In genomic region chr19:33274663-33275558, GRCh38 we compare ENCODE assay signal across 14 cellular contexts. TPM values are rescaled to one million over a fixed set of nuclear protein-coding genes. Genes with fewer than 3 reads are reported as not detected.
DNase-seq lines count a peak whose midpoint lies in the region; ATAC-seq and TF ChIP-seq lines count a peak whose summit lies in the region.
"Had no signal": no experiment of that assay in that cellular context is flagged by ENCODE, and none has a peak within 500 bp of the region (broad histone marks: within the 10 kb centered on the region; RNA-seq: fewer than 3 reads in every experiment).

No MANE protein-coding gene starts in this region.

- no peak overlapping the region for H3K4me3 ChIP-seq in HAP-1
- H3K4me3 ChIP-seq in lower lobe of right lung, result no peak overlapping the region
- H3K4me3 ChIP-seq in subcutaneous abdominal adipose tissue (ENCODE audit: low read depth in 1 of 5, low read length in 5 of 5), result peak overlapping the region in 2 of 5 donors; percentile 2 to 19
- H3K4me3 ChIP-seq: sigmoid colon had no signal

- H3K4me3 Mint-ChIP-seq in WTC11, result no peak overlapping the region
- no peak overlapping the region for H3K4me3 Mint-ChIP-seq in activated naive CD4-positive, alpha-beta T cell treated with anti-CD3 and anti-CD28 coated beads, Interleukin-2, amount 10 ng/mL, durations not matched to agents 7 days and 5 days
- no peak overlapping the region for H3K4me3 Mint-ChIP-seq in activated CD4-positive, alpha-beta T cell treated with anti-CD3 and anti-CD28 coated beads, Interleukin-2, amount 10 ng/mL, durations not matched to agents 24 days and 14 days
- H3K4me3 Mint-ChIP-seq: B cell, endodermal cell had no signal

- H3K36me3 ChIP-seq in HAP-1 (replicated peaks) (no peaks in the 10 kb centered on the region), lower lobe of right lung (no peaks in the 10 kb centered on the region), subcutaneous abdominal adipose tissue (ENCODE audit: control insufficient read depth in 5 of 5, insufficient read depth in 5 of 5, low read length in 5 of 5) (no peaks in the 10 kb centered on the region)
- H3K36me3 ChIP-seq: sigmoid colon had no signal

- CTCF ChIA-PET in WTC11 (lab: Charles Lee), result interaction anchor here (1.0 to 1.8 kb wide), 4 partner anchors 9 to 132 kb away, joined by 3 to 7 read pairs (median 4); no protein-coding TSS in a partner anchor
- CTCF ChIA-PET in activated naive CD4-positive, alpha-beta T cell treated with anti-CD3 and anti-CD28 coated beads, Interleukin-2, amount 10 ng/mL, durations not matched to agents 7 days and 5 days (lab: Charles Lee), result no interaction called here

- peaks cover 20% of the 10 kb centered on the region for H3K4me1 Mint-ChIP-seq in WTC11
- H3K4me1 Mint-ChIP-seq in activated naive CD4-positive, alpha-beta T cell treated with anti-CD3 and anti-CD28 coated beads, Interleukin-2, amount 10 ng/mL, durations not matched to agents 7 days and 5 days, result peaks cover 6% of the 10 kb centered on the region
- H3K4me1 Mint-ChIP-seq in activated CD4-positive, alpha-beta T cell treated with anti-CD3 and anti-CD28 coated beads, Interleukin-2, amount 10 ng/mL, durations not matched to agents 24 days and 14 days, result peaks cover 2% of the 10 kb centered on the region
- H3K4me1 Mint-ChIP-seq: B cell had no signal

- no peaks in the 10 kb centered on the region for H3K9me3 Mint-ChIP-seq in WTC11
- H3K9me3 Mint-ChIP-seq in activated naive CD4-positive, alpha-beta T cell treated with anti-CD3 and anti-CD28 coated beads, Interleukin-2, amount 10 ng/mL, durations not matched to agents 7 days and 5 days, result no peaks in the 10 kb centered on the region
- H3K9me3 Mint-ChIP-seq in activated CD4-positive, alpha-beta T cell treated with anti-CD3 and anti-CD28 coated beads, Interleukin-2, amount 10 ng/mL, durations not matched to agents 24 days and 14 days, result no peaks in the 10 kb centered on the region
- H3K9me3 Mint-ChIP-seq: endodermal cell had no signal

- no peak overlapping the region for H3K27ac Mint-ChIP-seq in WTC11
- H3K27ac Mint-ChIP-seq in activated naive CD4-positive, alpha-beta T cell treated with anti-CD3 and anti-CD28 coated beads, Interleukin-2, amount 10 ng/mL, durations not matched to agents 7 days and 5 days, result no peak overlapping the region
- H3K27ac Mint-ChIP-seq in activated CD4-positive, alpha-beta T cell treated with anti-CD3 and anti-CD28 coated beads, Interleukin-2, amount 10 ng/mL, durations not matched to agents 24 days and 14 days, result no peak overlapping the region
- H3K27ac Mint-ChIP-seq: B cell, endodermal cell had no signal

- H3K4me1 ChIP-seq in HAP-1, result peaks cover 7% of the 10 kb centered on the region
- peaks cover 49% of the 10 kb centered on the region for H3K4me1 ChIP-seq in lower lobe of right lung
- peaks cover 4 to 56% (median 41%) of the 10 kb centered on the region in 5 donors for H3K4me1 ChIP-seq in subcutaneous abdominal adipose tissue (ENCODE audit: control insufficient read depth in 5 of 5, insufficient read depth in 5 of 5, low read length in 5 of 5)

- no peaks in the 10 kb centered on the region for H3K27me3 Mint-ChIP-seq in WTC11 (ENCODE audit: low read depth)
- peaks cover 7% of the 10 kb centered on the region for H3K27me3 Mint-ChIP-seq in activated naive CD4-positive, alpha-beta T cell treated with anti-CD3 and anti-CD28 coated beads, Interleukin-2, amount 10 ng/mL, durations not matched to agents 7 days and 5 days
- no peaks in the 10 kb centered on the region for H3K27me3 Mint-ChIP-seq in activated CD4-positive, alpha-beta T cell treated with anti-CD3 and anti-CD28 coated beads, Interleukin-2, amount 10 ng/mL, durations not matched to agents 24 days and 14 days
- H3K27me3 Mint-ChIP-seq: B cell had no signal

- DNase-seq in HAP-1 (ENCODE audit: low spot score in 2 of 2) (peak; percentile 11 to 60), WTC11 (ENCODE audit: low spot score) (no peak), lower lobe of right lung (no peak), epidermal melanocyte (ENCODE audit: insufficient read length, low spot score) (no peak), NCI-H2196 (lab: John Stamatoyannopoulos, UW; ENCODE audit: unreplicated experiment) (no peak)
- no peak for DNase-seq in activated naive CD4-positive, alpha-beta T cell treated with anti-CD3 and anti-CD28 coated beads, Interleukin-2, amount 10 ng/mL, durations not matched to agents 7 days and 5 days
- DNase-seq in activated CD4-positive, alpha-beta T cell treated with anti-CD3 and anti-CD28 coated beads, Interleukin-2, amount 10 ng/mL, durations not matched to agents 24 days and 14 days, result no peak
- DNase-seq: endodermal cell, NCI-H1436, NCI-H2171 treated with DMSO at 0.1 percent for 48 hours, sigmoid colon had no signal

- in situ Hi-C loops in HAP-1 (cut with MboI; ENCODE audit: low sequenced_read_pairs), result no loop called here

- H3K9ac ChIP-seq in subcutaneous abdominal adipose tissue (ENCODE audit: low read length in 5 of 5), result no peak overlapping the region

- peak; percentile 15; the same call in 1 of the 2 replicates for ATAC-seq in WTC11
- peak; percentile 33 to 35 for ATAC-seq in lower lobe of right lung

- H3K27me3 ChIP-seq in HAP-1 (ENCODE audit: low read depth), result no peaks in the 10 kb centered on the region
- H3K27me3 ChIP-seq in lower lobe of right lung (ENCODE audit: low read depth), result no peaks in the 10 kb centered on the region
- H3K27me3 ChIP-seq in subcutaneous abdominal adipose tissue (ENCODE audit: control insufficient read depth in 5 of 5, insufficient read depth in 4 of 5, low read length in 5 of 5), result no peaks in the 10 kb centered on the region
- H3K27me3 ChIP-seq: sigmoid colon had no signal

- intact Hi-C loops in lower lobe of right lung (cut with DNase I), result no loop called here
- intact Hi-C loops in activated CD4-positive, alpha-beta T cell treated with anti-CD3 and anti-CD28 coated beads, Interleukin-2, amount 10 ng/mL, durations not matched to agents 24 days and 14 days (cut with micrococcal nuclease), result loop anchor here (5.0 kb wide), 1 partner anchor 38 kb away; no protein-coding TSS in a partner anchor

- no peak for TF ChIP-seq CTCF in WTC11 (IDR thresholded peaks at IDR 0.05)
- no peak for TF ChIP-seq CTCF in lower lobe of right lung (IDR thresholded peaks at IDR 0.05)

- POLR2A ChIA-PET in WTC11 (lab: Charles Lee), result no interaction called here

- H3K9me3 ChIP-seq in HAP-1, result no peaks in the 10 kb centered on the region
- no peaks in the 10 kb centered on the region for H3K9me3 ChIP-seq in lower lobe of right lung
- no peaks in the 10 kb centered on the region for H3K9me3 ChIP-seq in subcutaneous abdominal adipose tissue (ENCODE audit: control insufficient read depth in 5 of 5, low read length in 5 of 5)
- H3K9me3 ChIP-seq: sigmoid colon had no signal

- H3K27ac ChIP-seq in lower lobe of right lung, result peak overlapping the region; percentile 67
- peak overlapping the region; percentile 12 for H3K27ac ChIP-seq in subcutaneous abdominal adipose tissue (ENCODE audit: low read depth, low read length)

- H3K36me3 Mint-ChIP-seq in WTC11, result no peaks in the 10 kb centered on the region
- H3K36me3 Mint-ChIP-seq in activated naive CD4-positive, alpha-beta T cell treated with anti-CD3 and anti-CD28 coated beads, Interleukin-2, amount 10 ng/mL, durations not matched to agents 7 days and 5 days, result no peaks in the 10 kb centered on the region
- H3K36me3 Mint-ChIP-seq in activated CD4-positive, alpha-beta T cell treated with anti-CD3 and anti-CD28 coated beads, Interleukin-2, amount 10 ng/mL, durations not matched to agents 24 days and 14 days (ENCODE audit: low read depth), result no peaks in the 10 kb centered on the region

TF ChIP-seq in WTC11, 78 proteins besides CTCF, POLR2A, EP300 and RAD21:
- TF ChIP-seq TP53 (CRISPR knock-in tag; IDR thresholded peaks at IDR 0.05), result no peak

RNA-seq across cellular contexts. Expression of gene CEBPA, which starts 27.4 kb away (rescaled TPM):
- total RNA-seq in WTC11 (2021) (5.6 to 6.6 TPM (median 5.8 TPM) in 3 replicates), lower lobe of right lung (75.1 TPM)
- 1.2 and 1.4 TPM in 2 replicates for total RNA-seq in activated CD4-positive, alpha-beta T cell treated with anti-CD3 and anti-CD28 coated beads, Interleukin-2, amount 10 ng/mL, durations not matched to agents 24 days and 14 days
- total RNA-seq: M059J had no signal

RNA-seq across cellular contexts. Expression of gene SLC7A10, which starts 49.3 kb away (rescaled TPM):
- total RNA-seq in WTC11 (2021) (4.2 to 4.9 TPM (median 4.4 TPM) in 3 replicates), lower lobe of right lung (0.62 TPM)
- total RNA-seq in activated CD4-positive, alpha-beta T cell treated with anti-CD3 and anti-CD28 coated beads, Interleukin-2, amount 10 ng/mL, durations not matched to agents 24 days and 14 days, result not detected in 2 replicates
- total RNA-seq: B cell, M059J had no signal

Comparison
In these comparisons a context has a peak if more than half of its experiments do, and no peak if none do; other contexts are left out.
1. DNase-seq: peak in HAP-1 (2 of 2); none in WTC11 (single experiment), lower lobe of right lung (single experiment), activated naive CD4-positive, alpha-beta T cell treated with anti-CD3 and anti-CD28 coated beads, Interleukin-2, amount 10 ng/mL, durations not matched to agents 7 days and 5 days (single experiment), epidermal melanocyte (single experiment), NCI-H2196 (single experiment) and activated CD4-positive, alpha-beta T cell treated with anti-CD3 and anti-CD28 coated beads, Interleukin-2, amount 10 ng/mL, durations not matched to agents 24 days and 14 days (single experiment).
2. RNA of gene CEBPA, which starts 27.4 kb away (total RNA-seq): 75.1 TPM in lower lobe of right lung (single experiment); 5.6 to 6.6 TPM in WTC11 and 1.2 to 1.4 TPM in activated CD4-positive, alpha-beta T cell treated with anti-CD3 and anti-CD28 coated beads, Interleukin-2, amount 10 ng/mL, durations not matched to agents 24 days and 14 days; every median in the first group is over 10 times any median in the second.